Comparison of ENCODE assay signal across 15 cellular contexts in the genomic region with DNA sequence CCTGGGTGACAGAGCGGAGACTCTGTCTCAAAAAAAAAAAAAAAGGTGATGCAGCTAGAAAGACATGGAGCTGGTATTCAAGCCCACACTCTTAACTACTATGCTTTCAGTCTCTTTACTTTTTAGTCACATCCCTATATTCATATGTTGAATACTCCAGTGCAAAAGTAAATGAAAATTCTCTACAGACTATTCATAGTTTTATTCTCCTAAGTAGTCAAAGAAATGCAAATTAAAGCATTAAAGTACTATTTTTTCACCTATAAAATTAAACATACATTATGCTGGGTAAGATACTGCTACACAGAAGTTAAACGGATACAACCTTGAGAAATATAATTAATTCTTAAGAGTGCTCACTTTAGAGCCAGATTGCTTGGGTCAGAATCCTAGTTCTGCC. TPM values are rescaled to one million over a fixed set of nuclear protein-coding genes. Genes with fewer than 3 reads are reported as not detected.
DNase-seq lines count a peak whose midpoint lies in the region; ATAC-seq and TF ChIP-seq lines count a peak whose summit lies in the region.
"Had no signal": no experiment of that assay in that cellular context is flagged by ENCODE, and none has a peak within 500 bp of the region (broad histone marks: within the 10 kb centered on the region; RNA-seq: fewer than 3 reads in every experiment).

No MANE protein-coding gene starts in this region.

- no peaks in the 10 kb centered on the region for H3K9me3 ChIP-seq in CD4-positive, alpha-beta T cell (ENCODE audit: control insufficient read depth, low read length)
- no peaks in the 10 kb centered on the region for H3K9me3 ChIP-seq in HUES64 (ENCODE audit: insufficient read depth, low read depth, low read length)
- no peaks in the 10 kb centered on the region for H3K9me3 ChIP-seq in naive thymus-derived CD4-positive, alpha-beta T cell (ENCODE audit: control insufficient read depth in 2 of 3, low read length in 3 of 3)

- no peak overlapping the region for H3K27ac Mint-ChIP-seq in CD4-positive, alpha-beta T cell
- 0 out of 2 replicates have a peak overlapping the region, but pooled peaks have one; percentile 13 for H3K27ac Mint-ChIP-seq in WTC11
- no peak overlapping the region for H3K27ac Mint-ChIP-seq in naive thymus-derived CD4-positive, alpha-beta T cell
- H3K27ac Mint-ChIP-seq: CD4-positive, alpha-beta memory T cell had no signal

- H3K27me3 Mint-ChIP-seq in CD4-positive, alpha-beta T cell: no peaks in the 10 kb centered on the region
- H3K27me3 Mint-ChIP-seq in WTC11 (ENCODE audit: low read depth): no peaks in the 10 kb centered on the region
- H3K27me3 Mint-ChIP-seq in naive thymus-derived CD4-positive, alpha-beta T cell: no peaks in the 10 kb centered on the region
- H3K27me3 Mint-ChIP-seq: CD4-positive, alpha-beta memory T cell had no signal

- H3K27me3 ChIP-seq in CD4-positive, alpha-beta T cell (ENCODE audit: control insufficient read depth, insufficient read depth, low read length): no peaks in the 10 kb centered on the region
- H3K27me3 ChIP-seq in HUES64 (ENCODE audit: insufficient read depth, low read length) (no peaks in the 10 kb centered on the region), H7 (ENCODE audit: control insufficient read depth, insufficient read depth, low read length) (no peaks in the 10 kb centered on the region)
- no peaks in the 10 kb centered on the region for H3K27me3 ChIP-seq in naive thymus-derived CD4-positive, alpha-beta T cell (ENCODE audit: control insufficient read depth in 2 of 2, insufficient read depth in 2 of 2, low read length in 2 of 2)

- H3K9me3 Mint-ChIP-seq in CD4-positive, alpha-beta T cell: no peaks in the 10 kb centered on the region
- H3K9me3 Mint-ChIP-seq in WTC11: no peaks in the 10 kb centered on the region
- H3K9me3 Mint-ChIP-seq in naive thymus-derived CD4-positive, alpha-beta T cell: no peaks in the 10 kb centered on the region
- H3K9me3 Mint-ChIP-seq: CD4-positive, alpha-beta memory T cell had no signal

- no peak for DNase-seq in CD4-positive, alpha-beta T cell
- DNase-seq in WTC11 (ENCODE audit: low spot score) (no peak), NCI-H146 (lab: John Stamatoyannopoulos, UW) (no peak), H7 (no peak)
- DNase-seq in naive thymus-derived CD4-positive, alpha-beta T cell: no peak
- DNase-seq in stimulated activated CD4-positive, alpha-beta T cell treated with anti-CD3 and anti-CD28 coated beads, Interleukin-12 subunit alpha, Interleukin-12 subunit beta, amount 100 ng/mL, for 4 hours: no peak
- DNase-seq: CD4-positive, alpha-beta memory T cell; KBM-7; NCI-H2081 treated with DMSO at 0.1 percent for 48 hours; NCI-H2227 treated with DMSO at 0.1 percent for 48 hours; NCI-H524; SHP77 treated with DMSO at 0.1 percent for 48 hours had no signal

- WGBS in HUES64: 90% methylated on average over 2 of the region's 2 CpGs

- POLR2A ChIA-PET in CD4-positive, alpha-beta T cell (lab: Charles Lee): no interaction called here
- POLR2A ChIA-PET in WTC11 (lab: Charles Lee): no interaction called here
- POLR2A ChIA-PET in naive thymus-derived CD4-positive, alpha-beta T cell (lab: Charles Lee): no interaction called here

- H3K36me3 ChIP-seq in HUES64 (ENCODE audit: insufficient read depth, low read length) (peaks cover 5% of the 10 kb centered on the region), H7 (replicated peaks; ENCODE audit: control insufficient read depth, insufficient read depth, low read length) (no peaks in the 10 kb centered on the region)
- H3K36me3 ChIP-seq in naive thymus-derived CD4-positive, alpha-beta T cell (ENCODE audit: control insufficient read depth in 2 of 3, insufficient read depth in 3 of 3, low read length in 3 of 3): no peaks in the 10 kb centered on the region

- H3K4me3 Mint-ChIP-seq in CD4-positive, alpha-beta T cell: peak overlapping the region; percentile 23
- H3K4me3 Mint-ChIP-seq in WTC11: peak overlapping the region; percentile 14; the same call in 1 of the 2 replicates
- peak overlapping the region in 6 of 10 donors; percentile 9 to 84 (median 56) for H3K4me3 Mint-ChIP-seq in naive thymus-derived CD4-positive, alpha-beta T cell

- intact Hi-C loops in CD4-positive, alpha-beta T cell (cut with DNase I, micrococcal nuclease): no loop called here
- intact Hi-C loops in naive thymus-derived CD4-positive, alpha-beta T cell (cut with micrococcal nuclease): loop anchor here in 1 of 2 donors (5.0 kb wide), 1 partner anchor 35 kb away; no protein-coding TSS in a partner anchor

- CTCF ChIA-PET in CD4-positive, alpha-beta T cell (lab: Charles Lee): no interaction called here
- CTCF ChIA-PET in WTC11 (lab: Charles Lee): no interaction called here
- CTCF ChIA-PET in naive thymus-derived CD4-positive, alpha-beta T cell (lab: Charles Lee): no interaction called here

- H3K36me3 Mint-ChIP-seq in CD4-positive, alpha-beta T cell (ENCODE audit: low read depth): peaks cover 13% of the 10 kb centered on the region
- H3K36me3 Mint-ChIP-seq in WTC11: no peaks in the 10 kb centered on the region; the same call in 1 of the 2 replicates
- H3K36me3 Mint-ChIP-seq in naive thymus-derived CD4-positive, alpha-beta T cell: peaks cover 0 to 11% (median 6%) of the 10 kb centered on the region in 5 donors

- no peak overlapping the region for H3K9ac ChIP-seq in HUES64 (ENCODE audit: low read depth, low read length)

- no peak overlapping the region for H3K27ac ChIP-seq in CD4-positive, alpha-beta T cell (ENCODE audit: low read depth, low read length)
- peak overlapping the region; percentile 26 for H3K27ac ChIP-seq in HUES64 (ENCODE audit: low read depth, low read length)
- no peak overlapping the region for H3K27ac ChIP-seq in naive thymus-derived CD4-positive, alpha-beta T cell (ENCODE audit: low read depth, low read length)

- no peak overlapping the region for H3K4me3 ChIP-seq in HUES64 (ENCODE audit: low read length)
- H3K4me3 ChIP-seq in naive thymus-derived CD4-positive, alpha-beta T cell (ENCODE audit: low read length): no peak overlapping the region
- H3K4me3 ChIP-seq in H7 (ENCODE audit: insufficient read depth, low read depth, low read length): no peak overlapping the region

- H3K4me1 Mint-ChIP-seq in CD4-positive, alpha-beta T cell (ENCODE audit: low read depth): peaks cover 94% of the 10 kb centered on the region
- peaks cover 73% of the 10 kb centered on the region for H3K4me1 Mint-ChIP-seq in WTC11
- peaks cover 48 to 98% (median 87%) of the 10 kb centered on the region in 7 donors for H3K4me1 Mint-ChIP-seq in naive thymus-derived CD4-positive, alpha-beta T cell

- TF ChIP-seq CTCF in CD4-positive, alpha-beta T cell (IDR thresholded peaks at IDR 0.05): no peak
- TF ChIP-seq CTCF in WTC11 (IDR thresholded peaks at IDR 0.05): no peak

- peaks cover 70% of the 10 kb centered on the region for H3K4me1 ChIP-seq in HUES64 (ENCODE audit: insufficient read depth, low read length)
- peaks cover 65 to 69% of the 10 kb centered on the region in 2 donors for H3K4me1 ChIP-seq in naive thymus-derived CD4-positive, alpha-beta T cell (ENCODE audit: control insufficient read depth in 2 of 2, insufficient read depth in 2 of 2, low read length in 2 of 2)

- no peak for ATAC-seq in CD4-positive, alpha-beta T cell (ENCODE audit: poor library complexity)
- ATAC-seq in WTC11: no peak
- no peak for ATAC-seq in naive thymus-derived CD4-positive, alpha-beta T cell
- ATAC-seq: HCT116, SK-N-SH treated with all-trans-retinoic acid at 6 μM for 48 hours had no signal

TF ChIP-seq in WTC11, 78 proteins besides CTCF, POLR2A, EP300 and RAD21 (continues in another document):
- TF ChIP-seq, protein P1, sequence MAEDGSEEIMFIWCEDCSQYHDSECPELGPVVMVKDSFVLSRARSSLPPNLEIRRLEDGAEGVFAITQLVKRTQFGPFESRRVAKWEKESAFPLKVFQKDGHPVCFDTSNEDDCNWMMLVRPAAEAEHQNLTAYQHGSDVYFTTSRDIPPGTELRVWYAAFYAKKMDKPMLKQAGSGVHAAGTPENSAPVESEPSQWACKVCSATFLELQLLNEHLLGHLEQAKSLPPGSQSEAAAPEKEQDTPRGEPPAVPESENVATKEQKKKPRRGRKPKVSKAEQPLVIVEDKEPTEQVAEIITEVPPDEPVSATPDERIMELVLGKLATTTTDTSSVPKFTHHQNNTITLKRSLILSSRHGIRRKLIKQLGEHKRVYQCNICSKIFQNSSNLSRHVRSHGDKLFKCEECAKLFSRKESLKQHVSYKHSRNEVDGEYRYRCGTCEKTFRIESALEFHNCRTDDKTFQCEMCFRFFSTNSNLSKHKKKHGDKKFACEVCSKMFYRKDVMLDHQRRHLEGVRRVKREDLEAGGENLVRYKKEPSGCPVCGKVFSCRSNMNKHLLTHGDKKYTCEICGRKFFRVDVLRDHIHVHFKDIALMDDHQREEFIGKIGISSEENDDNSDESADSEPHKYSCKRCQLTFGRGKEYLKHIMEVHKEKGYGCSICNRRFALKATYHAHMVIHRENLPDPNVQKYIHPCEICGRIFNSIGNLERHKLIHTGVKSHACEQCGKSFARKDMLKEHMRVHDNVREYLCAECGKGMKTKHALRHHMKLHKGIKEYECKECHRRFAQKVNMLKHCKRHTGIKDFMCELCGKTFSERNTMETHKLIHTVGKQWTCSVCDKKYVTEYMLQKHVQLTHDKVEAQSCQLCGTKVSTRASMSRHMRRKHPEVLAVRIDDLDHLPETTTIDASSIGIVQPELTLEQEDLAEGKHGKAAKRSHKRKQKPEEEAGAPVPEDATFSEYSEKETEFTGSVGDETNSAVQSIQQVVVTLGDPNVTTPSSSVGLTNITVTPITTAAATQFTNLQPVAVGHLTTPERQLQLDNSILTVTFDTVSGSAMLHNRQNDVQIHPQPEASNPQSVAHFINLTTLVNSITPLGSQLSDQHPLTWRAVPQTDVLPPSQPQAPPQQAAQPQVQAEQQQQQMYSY (CRISPR knock-in tag; IDR thresholded peaks at IDR 0.05): no peak
- no peak for TF ChIP-seq ZBTB21 (CRISPR knock-in tag; IDR thresholded peaks at IDR 0.05; ENCODE audit: borderline replicate concordance)
- TF ChIP-seq CREB1 (CRISPR knock-in tag; IDR thresholded peaks at IDR 0.05): no peak

RNA-seq across cellular contexts. Expression of a gene that starts 7.6 kb away (rescaled TPM):
- 100 to 1,000 TPM; 115 TPM for total RNA-seq in CD4-positive, alpha-beta T cell
- 92.4 TPM for polyA plus RNA-seq in HUES64 (2013, experiment 1 of 2)
- polyA plus RNA-seq in HUES64 (2013, experiment 2 of 2): 97.9 TPM
- 74.4 to 86.2 TPM (median 80.7 TPM) in 3 replicates for total RNA-seq in WTC11 (2021)
- total RNA-seq in naive thymus-derived CD4-positive, alpha-beta T cell: 10 to 100 TPM; 70.5 to 97.0 (median 87.8) TPM
- polyA plus RNA-seq in naive thymus-derived CD4-positive, alpha-beta T cell: 10 to 100 TPM; 21.4 to 38.2 TPM
- 46.7 and 60.7 TPM in 2 replicates for total RNA-seq in H7 (2014; rRNA removed; shearing (Covaris generic))
